ENCODE assay signal across 18 cellular contexts in genomic region chr1:43357251-43357650, GRCh38. TPM values are rescaled to one million over a fixed set of nuclear protein-coding genes. Genes with fewer than 3 reads are reported as not detected.
DNase-seq lines count a peak whose midpoint lies in the region; ATAC-seq and TF ChIP-seq lines count a peak whose summit lies in the region.
"Had no signal": no experiment of that assay in that cellular context is flagged by ENCODE, and none has a peak within 500 bp of the region (broad histone marks: within the 10 kb centered on the region; RNA-seq: fewer than 3 reads in every experiment).

No MANE protein-coding gene starts in this region.

- H4K20me1 ChIP-seq in BLaER1 treated with 17β-estradiol and CSF1 and Interleukin-3, amounts not matched to agents 10 nM and 100 nM, result peaks cover 8 to 35% (median 24%) of the 10 kb centered on the region in 11 experiments; a peak in 20 of 22 replicates

- H3K9me3 ChIP-seq in BLaER1 treated with 17β-estradiol and CSF1 and Interleukin-3, amounts not matched to agents 10 nM and 100 nM (replicated peaks in 1 of 11), result no peaks in the 10 kb centered on the region
- no peaks in the 10 kb centered on the region for H3K9me3 ChIP-seq in mesenchymal stem cell (ENCODE audit: control insufficient read depth, low read length)
- H3K9me3 ChIP-seq in vagina, result no peaks in the 10 kb centered on the region
- H3K9me3 ChIP-seq in right cardiac atrium (ENCODE audit: control insufficient read depth, low read length), result no peaks in the 10 kb centered on the region
- H3K9me3 ChIP-seq: BE2C, breast epithelium, HAP-1, right lobe of liver, uterus had no signal

- no peak overlapping the region for H2AFZ ChIP-seq in mesenchymal stem cell (ENCODE audit: low read depth, low read length)

- H3K36me3 Mint-ChIP-seq in activated CD4-positive, alpha-beta memory T cell treated with anti-CD3 and anti-CD28 coated beads for 36 hours, result peaks cover 34% of the 10 kb centered on the region

- TF ChIP-seq CTCF in vagina (IDR thresholded peaks at IDR 0.05), result no peak

- peaks cover 23 to 29% (median 27%) of the 10 kb centered on the region in 11 experiments for H3K36me3 ChIP-seq in BLaER1 treated with 17β-estradiol and CSF1 and Interleukin-3, amounts not matched to agents 10 nM and 100 nM
- H3K36me3 ChIP-seq in mesenchymal stem cell (ENCODE audit: control insufficient read depth in 1 of 2, insufficient read depth in 2 of 2, low read depth in 1 of 2, low read length in 2 of 2), result peaks cover 12 to 24% of the 10 kb centered on the region in 2 experiments
- H3K36me3 ChIP-seq in vagina, result peaks cover 0 to 5% of the 10 kb centered on the region in 2 donors
- H3K36me3 ChIP-seq: breast epithelium, uterus had no signal

- H2BK12ac ChIP-seq in mesenchymal stem cell (ENCODE audit: low read length in 2 of 2), result no peak overlapping the region

- peak overlapping the region in 2 of 11 experiments; percentile 80 to 93; a peak in 3 of 22 replicates for H3K27ac ChIP-seq in BLaER1 treated with 17β-estradiol and CSF1 and Interleukin-3, amounts not matched to agents 10 nM and 100 nM
- H3K27ac ChIP-seq in mesenchymal stem cell (ENCODE audit: low read length, poor library complexity, severe bottlenecking), result no peak overlapping the region
- H3K27ac ChIP-seq in vagina, result no peak overlapping the region
- no peak overlapping the region for H3K27ac ChIP-seq in right cardiac atrium (ENCODE audit: low read length)

- POLR2A ChIA-PET in activated CD4-positive, alpha-beta memory T cell treated with anti-CD3 and anti-CD28 coated beads for 36 hours (lab: Charles Lee), result interaction anchor here (2.9 kb wide), 1 partner anchor 10 kb away, joined by 23 read pairs; the partner anchor contains the start of gene ELOVL1

- no peaks in the 10 kb centered on the region for H3K27me3 Mint-ChIP-seq in activated CD4-positive, alpha-beta memory T cell treated with anti-CD3 and anti-CD28 coated beads for 36 hours
- H3K27me3 Mint-ChIP-seq: activated naive CD4-positive, alpha-beta T cell treated with anti-CD3 and anti-CD28 coated beads, Interleukin-2, amount 50 U/mL, for 24 hours; IgD-negative memory B cell; T-cell had no signal

- peak overlapping the region in 3 of 11 experiments; percentile 86 to 92 (median 90); a peak in 4 of 22 replicates for H3K9ac ChIP-seq in BLaER1 treated with 17β-estradiol and CSF1 and Interleukin-3, amounts not matched to agents 10 nM and 100 nM
- H3K9ac ChIP-seq in mesenchymal stem cell (ENCODE audit: low read length), result no peak overlapping the region

- H3K23ac ChIP-seq in mesenchymal stem cell (ENCODE audit: low read length in 2 of 2), result no peak overlapping the region

- H3K27me3 ChIP-seq in BLaER1 treated with 17β-estradiol and CSF1 and Interleukin-3, amounts not matched to agents 10 nM and 100 nM, result no peaks in the 10 kb centered on the region
- H3K27me3 ChIP-seq in mesenchymal stem cell (ENCODE audit: control insufficient read depth in 1 of 2, insufficient read depth in 1 of 2, low read length in 2 of 2) (no peaks in the 10 kb centered on the region), vagina (no peaks in the 10 kb centered on the region), right cardiac atrium (ENCODE audit: control insufficient read depth, insufficient read depth) (no peaks in the 10 kb centered on the region)
- H3K27me3 ChIP-seq: BE2C, breast epithelium, right lobe of liver, uterus had no signal

- H2AK5ac ChIP-seq in mesenchymal stem cell (ENCODE audit: low read length, severe bottlenecking), result no peak overlapping the region

- peak overlapping the region in 5 of 10 experiments; percentile 65 to 90 (median 71); a peak in 7 of 20 replicates for H3K4me3 ChIP-seq in BLaER1 treated with 17β-estradiol and CSF1 and Interleukin-3, amounts not matched to agents 10 nM and 100 nM
- H3K4me3 ChIP-seq in mesenchymal stem cell (ENCODE audit: insufficient read depth in 1 of 2, low read depth in 1 of 2, low read length in 2 of 2) (no peak overlapping the region), vagina (no peak overlapping the region), right cardiac atrium (ENCODE audit: low read length) (no peak overlapping the region)

- H3K4ac ChIP-seq in mesenchymal stem cell (ENCODE audit: low read depth in 1 of 2, low read length in 2 of 2), result no peak overlapping the region

- H3K79me1 ChIP-seq in mesenchymal stem cell (replicated peaks; ENCODE audit: low read length, poor library complexity, severe bottlenecking), result no peaks in the 10 kb centered on the region

- H3K14ac ChIP-seq in mesenchymal stem cell (ENCODE audit: low read length in 2 of 2), result no peak overlapping the region

- WGBS in mesenchymal stem cell, result 80% methylated on average over 4 of the region's 4 CpGs
- 97% methylated on average over 4 of the region's 4 CpGs for WGBS in right cardiac atrium

- H3K4me3 Mint-ChIP-seq in activated CD4-positive, alpha-beta memory T cell treated with anti-CD3 and anti-CD28 coated beads for 36 hours, result peak overlapping the region; percentile 84

- H3K18ac ChIP-seq in mesenchymal stem cell (ENCODE audit: low read depth in 1 of 2, low read length in 2 of 2), result no peak overlapping the region

- no peak overlapping the region for H2BK15ac ChIP-seq in mesenchymal stem cell (ENCODE audit: low read depth, poor library complexity, severe bottlenecking)

- peak overlapping the region; percentile 71 to 96 (median 91); a peak in 21 of 22 replicates for H3K4me2 ChIP-seq in BLaER1 treated with 17β-estradiol and CSF1 and Interleukin-3, amounts not matched to agents 10 nM and 100 nM
- no peak overlapping the region for H3K4me2 ChIP-seq in mesenchymal stem cell (ENCODE audit: low read length, poor library complexity, severe bottlenecking)

- H2BK5ac ChIP-seq in mesenchymal stem cell (ENCODE audit: low read depth, low read length, poor library complexity, severe bottlenecking), result no peak overlapping the region

- intact Hi-C loops in activated CD4-positive, alpha-beta memory T cell treated with anti-CD3 and anti-CD28 coated beads for 36 hours (cut with micrococcal nuclease), result no loop called here
- intact Hi-C loops in vagina (cut with DNase I), result no loop called here
- intact Hi-C loops in right cardiac atrium (cut with DNase I), result no loop called here

- peaks cover 50 to 59% (median 53%) of the 10 kb centered on the region in 10 experiments for H3K4me1 ChIP-seq in BLaER1 treated with 17β-estradiol and CSF1 and Interleukin-3, amounts not matched to agents 10 nM and 100 nM
- peaks cover 15% of the 10 kb centered on the region for H3K4me1 ChIP-seq in mesenchymal stem cell (ENCODE audit: control insufficient read depth, insufficient read depth, low read depth, low read length)
- peaks cover 17% of the 10 kb centered on the region for H3K4me1 ChIP-seq in vagina
- no peaks in the 10 kb centered on the region for H3K4me1 ChIP-seq in right cardiac atrium (ENCODE audit: control insufficient read depth, insufficient read depth, low read length)
- H3K4me1 ChIP-seq: BE2C had no signal

- H4K8ac ChIP-seq in mesenchymal stem cell (ENCODE audit: low read length), result no peak overlapping the region

- TF ChIP-seq POLR2A in vagina (IDR thresholded peaks at IDR 0.05), result no peak

- peak; percentile 51 for DNase-seq in ELR (ENCODE audit: low read depth)
- DNase-seq in activated CD4-positive, alpha-beta memory T cell treated with anti-CD3 and anti-CD28 coated beads for 36 hours, result no peak
- peak; percentile 19 for DNase-seq in mesenchymal stem cell
- no peak for DNase-seq in germinal center (ENCODE audit: low spot score)
- no peak for DNase-seq in vagina (ENCODE audit: extremely low spot score in 2 of 2)
- no peak for DNase-seq in right cardiac atrium
- DNase-seq: NCI-H1694 treated with DMSO at 0.1 percent for 48 hours; NCI-H446 treated with DMSO at 0.1 percent for 48 hours; right lobe of liver; stimulated activated naive CD4-positive, alpha-beta T cell treated with Interleukin-2 at 50 U/mL for 16 hours; uterus had no signal

- H3K4me1 Mint-ChIP-seq in activated CD4-positive, alpha-beta memory T cell treated with anti-CD3 and anti-CD28 coated beads for 36 hours (ENCODE audit: low read depth), result peaks cover 26% of the 10 kb centered on the region

- no peaks in the 10 kb centered on the region for H3K9me3 Mint-ChIP-seq in activated CD4-positive, alpha-beta memory T cell treated with anti-CD3 and anti-CD28 coated beads for 36 hours
- H3K9me3 Mint-ChIP-seq: activated naive CD4-positive, alpha-beta T cell treated with anti-CD3 and anti-CD28 coated beads, Interleukin-2, amount 50 U/mL, for 24 hours; IgD-negative memory B cell; T-cell had no signal

- no peak overlapping the region for H4K91ac ChIP-seq in mesenchymal stem cell (ENCODE audit: low read length)

- H3K27ac Mint-ChIP-seq in activated CD4-positive, alpha-beta memory T cell treated with anti-CD3 and anti-CD28 coated beads for 36 hours, result no peak overlapping the region
- H3K27ac Mint-ChIP-seq: activated naive CD4-positive, alpha-beta T cell treated with anti-CD3 and anti-CD28 coated beads, Interleukin-2, amount 50 U/mL, for 24 hours; T-cell had no signal

- H2BK120ac ChIP-seq in mesenchymal stem cell (ENCODE audit: low read depth, low read length), result no peak overlapping the region

- no peak for ATAC-seq in right cardiac atrium

- CTCF ChIA-PET in activated CD4-positive, alpha-beta memory T cell treated with anti-CD3 and anti-CD28 coated beads for 36 hours (lab: Charles Lee), result interaction anchor here (1.6 to 2.2 kb wide), 2 partner anchors 33 to 134 kb away, joined by 4 to 7 read pairs; no protein-coding TSS in a partner anchor

RNA-seq across cellular contexts. Expression of gene CDC20, which starts 1.5 kb away (rescaled TPM):
- 100 to 1,000 TPM; 152 to 155 TPM for total RNA-seq in activated CD4-positive, alpha-beta memory T cell treated with anti-CD3 and anti-CD28 coated beads for 36 hours
- 10.3 TPM for polyA plus RNA-seq in mesenchymal stem cell (2013, experiment 1 of 2)
- 9.8 TPM for polyA plus RNA-seq in mesenchymal stem cell (2013, experiment 2 of 2)
- 11.0 TPM for total RNA-seq in vagina
- 1 to 10 TPM in 3 of 4 donors, under 1 TPM in 1; 0.67 to 3.5 (median 1.5) TPM for total RNA-seq in right cardiac atrium
- polyA plus RNA-seq in right cardiac atrium, result 0.54 TPM

RNA-seq across cellular contexts. Expression of gene ELOVL1, which starts 10.6 kb away (rescaled TPM):
- 10 to 100 TPM; 63.4 to 64.7 TPM for total RNA-seq in activated CD4-positive, alpha-beta memory T cell treated with anti-CD3 and anti-CD28 coated beads for 36 hours
- 132 TPM for polyA plus RNA-seq in mesenchymal stem cell (2013, experiment 1 of 2)
- 131 TPM for polyA plus RNA-seq in mesenchymal stem cell (2013, experiment 2 of 2)
- total RNA-seq in vagina (62.1 TPM), right cardiac atrium (10 to 100 TPM; 33.1 to 47.1 (median 35.6) TPM)
- polyA plus RNA-seq in right cardiac atrium, result 40.5 TPM

RNA-seq across cellular contexts. Expression of gene MPL, which starts 19.6 kb away (rescaled TPM):
- total RNA-seq in activated CD4-positive, alpha-beta memory T cell treated with anti-CD3 and anti-CD28 coated beads for 36 hours, result not detected
- 0.07 TPM for polyA plus RNA-seq in mesenchymal stem cell (2013, experiment 1 of 2)
- not detected for polyA plus RNA-seq in mesenchymal stem cell (2013, experiment 2 of 2)
- total RNA-seq in vagina (not detected), right cardiac atrium (1 to 10 TPM in 2 of 4 donors, under 1 TPM in 2; 0.79 to 1.4 (median 1.1) TPM)
- polyA plus RNA-seq in right cardiac atrium, result 0.18 TPM
- total RNA-seq: breast epithelium had no signal
- polyA plus RNA-seq: IgD-negative memory B cell had no signal

RNA-seq across cellular contexts. Expression of gene MED8, which starts 32.3 kb away (rescaled TPM):
- 10 to 100 TPM; 38.9 to 39.4 TPM for total RNA-seq in activated CD4-positive, alpha-beta memory T cell treated with anti-CD3 and anti-CD28 coated beads for 36 hours
- 57.8 TPM for polyA plus RNA-seq in mesenchymal stem cell (2013, experiment 1 of 2)
- 59.6 TPM for polyA plus RNA-seq in mesenchymal stem cell (2013, experiment 2 of 2)
- total RNA-seq in vagina (33.6 TPM), right cardiac atrium (10 to 100 TPM; 16.8 to 22.1 (median 18.9) TPM)
- polyA plus RNA-seq in right cardiac atrium, result 16.0 TPM

RNA-seq across cellular contexts. Expression of gene SZT2, which starts 32.4 kb away (rescaled TPM):
- total RNA-seq in activated CD4-positive, alpha-beta memory T cell treated with anti-CD3 and anti-CD28 coated beads for 36 hours, result 10 to 100 TPM; 27.3 to 37.6 TPM
- 7.6 TPM for polyA plus RNA-seq in mesenchymal stem cell (2013, experiment 1 of 2)
- 6.2 TPM for polyA plus RNA-seq in mesenchymal stem cell (2013, experiment 2 of 2)
- total RNA-seq in vagina (42.5 TPM), right cardiac atrium (10 to 100 TPM; 31.2 to 36.4 (median 33.4) TPM)
- polyA plus RNA-seq in right cardiac atrium, result 20.8 TPM

Comparison
In these comparisons a context has a peak if more than half of its experiments do, and no peak if none do; other contexts are left out.
1. DNase-seq: peak in ELR (single experiment) and mesenchymal stem cell (single experiment); none in activated CD4-positive, alpha-beta memory T cell treated with anti-CD3 and anti-CD28 coated beads for 36 hours (single experiment), germinal center (single experiment), vagina (0 of 2) and right cardiac atrium (0 of 3).
2. RNA of gene CDC20, which starts 1.5 kb away (total RNA-seq): 152 to 155 TPM in activated CD4-positive, alpha-beta memory T cell treated with anti-CD3 and anti-CD28 coated beads for 36 hours; 11.0 TPM in vagina (single experiment) and 0.67 to 3.5 TPM in right cardiac atrium; every median in the first group is over 10 times any median in the second.